ENCODE assay signal across 17 cellular contexts in the genomic region with DNA sequence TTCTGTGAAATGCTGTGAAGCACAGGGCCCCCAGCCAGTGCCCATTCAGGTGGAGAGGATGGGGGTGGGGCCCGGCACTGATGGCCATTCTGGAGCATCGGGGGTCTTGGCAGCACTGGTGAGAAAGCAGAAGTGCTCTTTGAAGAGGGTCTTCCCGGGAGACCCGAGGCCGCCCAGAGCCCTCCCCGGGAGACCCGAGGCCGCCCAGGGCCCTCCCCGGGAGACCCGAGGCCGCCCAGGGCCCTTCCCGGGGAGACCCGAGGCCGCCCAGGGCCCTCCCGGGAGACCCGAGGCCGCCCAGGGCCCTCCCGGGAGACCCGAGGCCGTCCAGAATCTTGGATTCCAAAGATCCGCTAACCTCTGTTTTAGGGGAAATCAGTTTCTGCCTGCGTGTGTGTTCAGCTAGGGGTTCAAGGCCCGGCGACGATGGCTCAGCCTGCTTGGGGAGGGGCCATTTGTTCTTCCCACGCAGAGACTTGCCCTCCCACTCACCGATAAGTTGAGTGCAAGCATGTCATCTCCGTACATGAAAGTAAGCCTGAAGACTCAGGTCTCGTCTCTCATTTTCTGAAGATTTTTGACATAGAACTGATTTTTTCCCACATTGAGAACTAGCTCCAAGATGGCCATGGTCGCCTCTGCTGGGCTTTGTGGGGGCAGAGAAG. TPM values are rescaled to one million over a fixed set of nuclear protein-coding genes. Genes with fewer than 3 reads are reported as not detected.
A peak's percentile ranks its signal among the peaks of the same experiment; 100 is the strongest.
DNase-seq lines count a peak whose midpoint lies in the region; ATAC-seq and TF ChIP-seq lines count a peak whose summit lies in the region.
"Had no signal": no experiment of that assay in that cellular context is flagged by ENCODE, and none has a peak within 500 bp of the region (broad histone marks: within the 10 kb centered on the region; RNA-seq: fewer than 3 reads in every experiment).

No MANE protein-coding gene starts in this region.

- H4K8ac ChIP-seq in mesenchymal stem cell (ENCODE audit: low read length) = no peak overlapping the region

- H3F3A ChIP-seq in GM23338 (replicated peaks; ENCODE audit: low read depth) = no peaks in the 10 kb centered on the region

- no peak overlapping the region for H2BK15ac ChIP-seq in mesenchymal stem cell (ENCODE audit: low read depth, poor library complexity, severe bottlenecking)

- no peak overlapping the region; the same call in 1 of the 2 replicates for H3K27ac Mint-ChIP-seq in GM23338
- H3K27ac Mint-ChIP-seq: CD4-positive, CD25-positive, alpha-beta regulatory T cell had no signal

- H3K36me3 Mint-ChIP-seq in GM23338 (ENCODE audit: low read depth) = peaks cover 21% of the 10 kb centered on the region

- no peak overlapping the region for H3K18ac ChIP-seq in mesenchymal stem cell (ENCODE audit: low read depth in 1 of 2, low read length in 2 of 2)

- peaks cover 13% of the 10 kb centered on the region for H3K4me1 Mint-ChIP-seq in GM23338

- no peak overlapping the region for H3K4me2 ChIP-seq in BLaER1
- H3K4me2 ChIP-seq in GM23338 = no peak overlapping the region
- no peak overlapping the region for H3K4me2 ChIP-seq in mesenchymal stem cell (ENCODE audit: low read length, poor library complexity, severe bottlenecking)

- H3K4me3 ChIP-seq in BLaER1 = no peak overlapping the region
- H3K4me3 ChIP-seq in GM23338 = no peak overlapping the region
- H3K4me3 ChIP-seq in mesenchymal stem cell (ENCODE audit: insufficient read depth in 1 of 2, low read depth in 1 of 2, low read length in 2 of 2) = no peak overlapping the region
- H3K4me3 ChIP-seq: SJCRH30 had no signal

- H2AK5ac ChIP-seq in mesenchymal stem cell (ENCODE audit: low read length, severe bottlenecking) = peak overlapping the region; percentile 2

- DNase-seq in GM23338 (ENCODE audit: low spot score) (no peak), ecto neural progenitor cell (ENCODE audit: low spot score) (peak; percentile 68), mesenchymal stem cell (no peak), iPS-NIHi11 (ENCODE audit: low spot score) (no peak), GM19240 (ENCODE audit: insufficient read length, low spot score) (no peak)
- no peak for DNase-seq in stimulated activated naive CD8-positive, alpha-beta T cell treated with anti-CD3 and anti-CD28 coated beads, Interleukin-15, Interleukin-2, amounts not matched to agents 100 U/mL and 50 U/mL, for 24 hours
- DNase-seq: AML-193; CD4-positive, CD25-positive, alpha-beta regulatory T cell; GOT3; KG1; NCI-H1105 treated with DMSO at 0.1 percent for 48 hours; NCI-H187 treated with DMSO at 0.1 percent for 48 hours; NCI-H2171; NCI-H510A; SJCRH30 had no signal

- no peak for TF ChIP-seq CTCF in GM23338 (conservative IDR thresholded peaks at IDR 0.05; ENCODE audit: low read depth in 2 of 2)

- H3K27me3 Mint-ChIP-seq in GM23338 (ENCODE audit: insufficient read depth, low read depth, poor library complexity) = peaks cover 4% of the 10 kb centered on the region
- H3K27me3 Mint-ChIP-seq: CD4-positive, CD25-positive, alpha-beta regulatory T cell had no signal

- no peak overlapping the region for H3K9ac ChIP-seq in BLaER1
- H3K9ac ChIP-seq in mesenchymal stem cell (ENCODE audit: low read length) = no peak overlapping the region

- no peaks in the 10 kb centered on the region for H3K9me2 ChIP-seq in GM23338 (ENCODE audit: insufficient read depth)

- no peak overlapping the region for H3K4ac ChIP-seq in mesenchymal stem cell (ENCODE audit: low read depth in 1 of 2, low read length in 2 of 2)

- no peaks in the 10 kb centered on the region for H3K9me3 Mint-ChIP-seq in GM23338
- H3K9me3 Mint-ChIP-seq: CD4-positive, CD25-positive, alpha-beta regulatory T cell had no signal

- H3K27ac ChIP-seq in BLaER1 = peak overlapping the region; percentile 73
- H3K27ac ChIP-seq in GM23338 (ENCODE audit: low read depth) = 0 out of 2 replicates have a peak overlapping the region, but pooled peaks have one; percentile 50
- peak overlapping the region; percentile 73 for H3K27ac ChIP-seq in mesenchymal stem cell (ENCODE audit: low read length, poor library complexity, severe bottlenecking)
- H3K27ac ChIP-seq: SJCRH30 had no signal

- no peak overlapping the region for H2BK120ac ChIP-seq in mesenchymal stem cell (ENCODE audit: low read depth, low read length)

- H2BK5ac ChIP-seq in mesenchymal stem cell (ENCODE audit: low read depth, low read length, poor library complexity, severe bottlenecking) = peak overlapping the region; percentile 71

- no peak overlapping the region for H3K14ac ChIP-seq in mesenchymal stem cell (ENCODE audit: low read length in 2 of 2)

- no peak for ATAC-seq in GM23338
- ATAC-seq in stimulated activated naive CD8-positive, alpha-beta T cell treated with anti-CD3 and anti-CD28 coated beads, Interleukin-15, Interleukin-2, amounts not matched to agents 100 U/mL and 50 U/mL, for 24 hours = no peak
- ATAC-seq in GM21619 (IDR thresholded peaks at IDR 0.05; ENCODE audit: unreplicated experiment) = no peak

- no peak overlapping the region for H3K23ac ChIP-seq in mesenchymal stem cell (ENCODE audit: low read length in 2 of 2)

- H3K79me1 ChIP-seq in mesenchymal stem cell (replicated peaks; ENCODE audit: low read length, poor library complexity, severe bottlenecking) = peaks cover 11% of the 10 kb centered on the region

- peak overlapping the region in 1 of 2 experiments; percentile 29 for H2BK12ac ChIP-seq in mesenchymal stem cell (ENCODE audit: low read length in 2 of 2)

- H3K36me3 ChIP-seq in BLaER1 (peaks cover 91% of the 10 kb centered on the region), GM23338 (ENCODE audit: insufficient read depth) (no peaks in the 10 kb centered on the region; the same call in 1 of the 2 replicates), mesenchymal stem cell (ENCODE audit: control insufficient read depth in 1 of 2, insufficient read depth in 2 of 2, low read depth in 1 of 2, low read length in 2 of 2) (peaks cover 41 to 43% of the 10 kb centered on the region in 2 experiments)

- H4K20me1 ChIP-seq in BLaER1 = peaks cover 40% of the 10 kb centered on the region
- H4K20me1 ChIP-seq in GM23338 (replicated peaks; ENCODE audit: insufficient read depth) = no peaks in the 10 kb centered on the region

- H3K27me3 ChIP-seq in BLaER1 (no peaks in the 10 kb centered on the region), GM23338 (ENCODE audit: insufficient read depth) (no peaks in the 10 kb centered on the region), mesenchymal stem cell (ENCODE audit: control insufficient read depth in 1 of 2, insufficient read depth in 1 of 2, low read length in 2 of 2) (no peaks in the 10 kb centered on the region)
- H3K27me3 ChIP-seq: SJCRH30 had no signal

- H3K79me2 ChIP-seq in GM23338 (replicated peaks; ENCODE audit: insufficient read depth) = no peaks in the 10 kb centered on the region

- H2AFZ ChIP-seq in GM23338 (no peak overlapping the region), mesenchymal stem cell (ENCODE audit: low read depth, low read length) (no peak overlapping the region)

- H3K4me1 ChIP-seq in BLaER1 = peaks cover 36% of the 10 kb centered on the region
- H3K4me1 ChIP-seq in GM23338 (ENCODE audit: insufficient read depth) = no peaks in the 10 kb centered on the region
- H3K4me1 ChIP-seq in mesenchymal stem cell (ENCODE audit: control insufficient read depth, insufficient read depth, low read depth, low read length) = peaks cover 19% of the 10 kb centered on the region
- H3K4me1 ChIP-seq: SJCRH30 had no signal

- no peak overlapping the region for H4K91ac ChIP-seq in mesenchymal stem cell (ENCODE audit: low read length)

- no peak overlapping the region for H3K4me3 Mint-ChIP-seq in GM23338
- H3K4me3 Mint-ChIP-seq: CD4-positive, CD25-positive, alpha-beta regulatory T cell had no signal

- 95% methylated on average over 30 of the region's 30 CpGs for WGBS in mesenchymal stem cell

- H3K9me3 ChIP-seq in BLaER1 = no peaks in the 10 kb centered on the region
- no peaks in the 10 kb centered on the region for H3K9me3 ChIP-seq in mesenchymal stem cell (ENCODE audit: control insufficient read depth, low read length)
- H3K9me3 ChIP-seq: SJCRH30 had no signal

TF ChIP-seq in GM23338, 12 proteins besides CTCF, POLR2A, EP300 and RAD21 (continues in another document):
- TF ChIP-seq NANOG (IDR thresholded peaks at IDR 0.05; ENCODE audit: borderline replicate concordance) = no peak
- TF ChIP-seq ZNF114 (CRISPR knock-in tag; IDR thresholded peaks at IDR 0.05) = no peak
- no peak for TF ChIP-seq CREB1 (CRISPR knock-in tag; IDR thresholded peaks at IDR 0.05; ENCODE audit: low read depth)
- TF ChIP-seq, protein P1, sequence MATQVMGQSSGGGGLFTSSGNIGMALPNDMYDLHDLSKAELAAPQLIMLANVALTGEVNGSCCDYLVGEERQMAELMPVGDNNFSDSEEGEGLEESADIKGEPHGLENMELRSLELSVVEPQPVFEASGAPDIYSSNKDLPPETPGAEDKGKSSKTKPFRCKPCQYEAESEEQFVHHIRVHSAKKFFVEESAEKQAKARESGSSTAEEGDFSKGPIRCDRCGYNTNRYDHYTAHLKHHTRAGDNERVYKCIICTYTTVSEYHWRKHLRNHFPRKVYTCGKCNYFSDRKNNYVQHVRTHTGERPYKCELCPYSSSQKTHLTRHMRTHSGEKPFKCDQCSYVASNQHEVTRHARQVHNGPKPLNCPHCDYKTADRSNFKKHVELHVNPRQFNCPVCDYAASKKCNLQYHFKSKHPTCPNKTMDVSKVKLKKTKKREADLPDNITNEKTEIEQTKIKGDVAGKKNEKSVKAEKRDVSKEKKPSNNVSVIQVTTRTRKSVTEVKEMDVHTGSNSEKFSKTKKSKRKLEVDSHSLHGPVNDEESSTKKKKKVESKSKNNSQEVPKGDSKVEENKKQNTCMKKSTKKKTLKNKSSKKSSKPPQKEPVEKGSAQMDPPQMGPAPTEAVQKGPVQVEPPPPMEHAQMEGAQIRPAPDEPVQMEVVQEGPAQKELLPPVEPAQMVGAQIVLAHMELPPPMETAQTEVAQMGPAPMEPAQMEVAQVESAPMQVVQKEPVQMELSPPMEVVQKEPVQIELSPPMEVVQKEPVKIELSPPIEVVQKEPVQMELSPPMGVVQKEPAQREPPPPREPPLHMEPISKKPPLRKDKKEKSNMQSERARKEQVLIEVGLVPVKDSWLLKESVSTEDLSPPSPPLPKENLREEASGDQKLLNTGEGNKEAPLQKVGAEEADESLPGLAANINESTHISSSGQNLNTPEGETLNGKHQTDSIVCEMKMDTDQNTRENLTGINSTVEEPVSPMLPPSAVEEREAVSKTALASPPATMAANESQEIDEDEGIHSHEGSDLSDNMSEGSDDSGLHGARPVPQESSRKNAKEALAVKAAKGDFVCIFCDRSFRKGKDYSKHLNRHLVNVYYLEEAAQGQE (IDR thresholded peaks at IDR 0.05; ENCODE audit: unreplicated experiment) = no peak
- TF ChIP-seq EZH2phosphoT487 (IDR thresholded peaks at IDR 0.05; ENCODE audit: unreplicated experiment) = no peak

RNA-seq across cellular contexts. Expression of a gene that starts 35.2 kb away (rescaled TPM):
- 142 and 164 TPM in 2 replicates for total RNA-seq in GM23338 (2014; rRNA removed; shearing (Covaris generic))
- polyA plus RNA-seq in GM23338 (2016; fragmentation: Nextera tagmentation; extraction: Ambion mirVana) = 27.3 and 30.7 TPM in 2 replicates
- 22.1 TPM for polyA plus RNA-seq in mesenchymal stem cell (2013, experiment 1 of 2)
- 19.9 TPM for polyA plus RNA-seq in mesenchymal stem cell (2013, experiment 2 of 2)
